ENCODE assay signal across 26 cellular contexts in genomic region chr4:140989944-140990343, GRCh38.
"Had no signal": no experiment of that assay in that cellular context is flagged by ENCODE, and none has a peak within 500 bp of the region (broad histone marks: within the 10 kb centered on the region; RNA-seq: fewer than 3 reads in every experiment).

No MANE protein-coding gene starts in this region.

- H3K27me3 ChIP-seq: brain microvascular endothelial cell, cardiac muscle cell, Peyer's patch had no signal

- H3K4me3 ChIP-seq: cardiac muscle cell, K562, Peyer's patch had no signal

- H3K27ac ChIP-seq: brain microvascular endothelial cell, cardiac muscle cell, Peyer's patch had no signal

- H3K4me1 ChIP-seq: Peyer's patch had no signal

- H3K36me3 ChIP-seq: brain microvascular endothelial cell, cardiac muscle cell, Peyer's patch had no signal

- ATAC-seq: activated T-helper 17 cell treated with anti-CD3 and anti-CD28 coated beads, Interleukin-2, amount 50 U/mL, for 72 hours; K562; T-helper 17 cell had no signal

- DNase-seq: activated CD4-positive, alpha-beta memory T cell treated with anti-CD3 and anti-CD28 coated beads for 36 hours; activated CD4-positive, alpha-beta T cell treated with anti-CD3 and anti-CD28 coated beads, Interleukin-2, amount 10 ng/mL, durations not matched to agents 7 days and 5 days; activated CD4-positive, CD25-positive, alpha-beta regulatory T cell; activated CD8-positive, alpha-beta memory T cell treated with anti-CD3 and anti-CD28 coated beads for 24 hours; activated gamma-delta T cell; activated naive CD4-positive, alpha-beta T cell treated with anti-CD3 and anti-CD28 coated beads, Interleukin-2, amount 10 ng/mL, durations not matched to agents 7 days and 5 days; activated naive CD8-positive, alpha-beta T cell treated with anti-CD3 and anti-CD28 coated beads for 36 hours; activated T-cell treated with anti-CD3 and anti-CD28 coated beads, Interleukin-2, amount 50 U/mL, for 48 hours; brain microvascular endothelial cell; Karpas-422; MM.1S; NCI-H1105; NCI-H1436 treated with DMSO at 0.1 percent for 48 hours; NCI-H187; NCI-H2081; NCI-H2171; NCI-H510A treated with DMSO at 0.1 percent for 48 hours; NCI-H69; NK-92 treated with Interleukin-12 subunit alpha and Interleukin-12 subunit beta, amount 100 ng/mL, for 24 hours; Peyer's patch; SIG-M5; T-helper 17 cell; T1000 had no signal

- H3K9me3 ChIP-seq: Peyer's patch had no signal
